In the genomic region with DNA sequence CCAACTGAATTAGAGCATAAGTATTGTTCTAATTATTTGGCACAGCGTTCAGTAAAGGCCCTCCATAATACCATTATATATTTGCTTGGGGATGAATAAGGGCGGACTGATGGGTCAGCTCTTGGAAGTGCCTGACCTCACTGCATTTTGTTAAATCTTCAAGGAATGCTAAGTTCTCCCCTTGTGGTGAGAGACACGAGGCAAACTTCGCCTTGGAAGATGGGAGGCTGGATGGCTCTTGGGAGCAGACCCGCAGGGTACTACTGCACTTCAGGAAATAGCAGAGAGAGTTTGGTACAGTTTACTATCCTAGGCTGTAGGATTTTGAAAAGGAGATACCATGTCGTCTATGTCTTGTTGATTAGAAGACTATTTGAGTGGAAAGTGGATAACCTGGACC, we compare ENCODE assay signal across 12 cellular contexts.
DNase-seq lines count a peak whose midpoint lies in the region; ATAC-seq and TF ChIP-seq lines count a peak whose summit lies in the region.
"Had no signal": no experiment of that assay in that cellular context is flagged by ENCODE, and none has a peak within 500 bp of the region (broad histone marks: within the 10 kb centered on the region; RNA-seq: fewer than 3 reads in every experiment).

No MANE protein-coding gene starts in this region.

- H3K4me3 ChIP-seq in DOHH2 (ENCODE audit: low read length) = peak overlapping the region; percentile 97; the same call in 1 of the 2 replicates
- H3K4me3 ChIP-seq in Karpas-422 (ENCODE audit: low read length) = peak overlapping the region; percentile 92
- H3K4me3 ChIP-seq in esophagus muscularis mucosa = no peak overlapping the region
- no peak overlapping the region for H3K4me3 ChIP-seq in MM.1S (ENCODE audit: low read length)

- H3K27me3 ChIP-seq in DOHH2 (ENCODE audit: control insufficient read depth, low read length) (no peaks in the 10 kb centered on the region), Karpas-422 (ENCODE audit: low read length) (no peaks in the 10 kb centered on the region), esophagus muscularis mucosa (no peaks in the 10 kb centered on the region), MM.1S (replicated peaks; ENCODE audit: insufficient read depth, low read length) (no peaks in the 10 kb centered on the region)
- H3K27me3 ChIP-seq: testis had no signal

- intact Hi-C loops in natural killer cell (cut with micrococcal nuclease) = loop anchor here (5.0 kb wide), 1 partner anchor 256 kb away; the partner anchor contains the start of gene EFCAB13
- intact Hi-C loops in esophagus muscularis mucosa (cut with DNase I) = no loop called here

- DNase-seq in Karpas-422 = no peak
- peak; percentile 18 for DNase-seq in cerebellar cortex (ENCODE audit: low spot score)
- no peak for DNase-seq in natural killer cell
- no peak for DNase-seq in esophagus muscularis mucosa (ENCODE audit: extremely low spot score)
- no peak for DNase-seq in NCI-H446 (lab: John Stamatoyannopoulos, UW)
- no peak for DNase-seq in MM.1S
- DNase-seq: activated CD4-positive, alpha-beta T cell treated with anti-CD3 and anti-CD28 coated beads for 4 hours; NCI-H2029; stimulated activated CD4-positive, alpha-beta T cell treated with anti-CD3 and anti-CD28 coated beads, Interleukin-1b, Interleukin-23, amount 100 ng/mL, for 48 hours; testis had no signal

- H4K20me1 ChIP-seq in DOHH2 (ENCODE audit: control insufficient read depth, insufficient read depth, low read depth, low read length) = no peaks in the 10 kb centered on the region
- no peaks in the 10 kb centered on the region for H4K20me1 ChIP-seq in Karpas-422 (ENCODE audit: insufficient read depth, low read depth, low read length)
- no peaks in the 10 kb centered on the region for H4K20me1 ChIP-seq in MM.1S (ENCODE audit: insufficient read depth, low read length)

- H3K9ac ChIP-seq in Karpas-422 (ENCODE audit: low read length) (no peak overlapping the region), MM.1S (ENCODE audit: low read length) (no peak overlapping the region)

- H3K9me2 ChIP-seq in DOHH2 (replicated peaks; ENCODE audit: control insufficient read depth, low read length) (no peaks in the 10 kb centered on the region), Karpas-422 (replicated peaks; ENCODE audit: insufficient read depth, low read length) (no peaks in the 10 kb centered on the region), MM.1S (replicated peaks; ENCODE audit: insufficient read depth, low read length) (no peaks in the 10 kb centered on the region)

- H3K4me1 Mint-ChIP-seq in natural killer cell = peaks cover 24 to 30% of the 10 kb centered on the region in 2 donors

- H3K27ac Mint-ChIP-seq in natural killer cell = peak overlapping the region; percentile 91 to 99

- ATAC-seq in natural killer cell (no peak), HG03108 (IDR thresholded peaks at IDR 0.05; ENCODE audit: unreplicated experiment) (no peak)

- peaks cover 10% of the 10 kb centered on the region; the same call in 1 of the 2 replicates for H3K79me2 ChIP-seq in DOHH2 (ENCODE audit: control insufficient read depth, low read length)
- peaks cover 24% of the 10 kb centered on the region for H3K79me2 ChIP-seq in Karpas-422 (ENCODE audit: low read length)
- H3K79me2 ChIP-seq in MM.1S (ENCODE audit: low read length) = 0 out of 2 replicates have a peak, but pooled peaks cover 3% of the 10 kb centered on the region

- H3K36me3 ChIP-seq in DOHH2 (ENCODE audit: control insufficient read depth, low read length) (peaks cover 18% of the 10 kb centered on the region), Karpas-422 (ENCODE audit: insufficient read depth, low read length) (peaks cover 15% of the 10 kb centered on the region), esophagus muscularis mucosa (peaks cover 0 to 10% (median 5%) of the 10 kb centered on the region in 4 donors), MM.1S (replicated peaks; ENCODE audit: insufficient read depth, low read length) (no peaks in the 10 kb centered on the region)

- TF ChIP-seq EP300 in esophagus muscularis mucosa (IDR thresholded peaks at IDR 0.05) = no peak

- H3F3A ChIP-seq in DOHH2 (ENCODE audit: control insufficient read depth, insufficient read depth) (peaks cover 16% of the 10 kb centered on the region), MM.1S (ENCODE audit: insufficient read depth, low read length) (no peaks in the 10 kb centered on the region; the same call in 1 of the 2 replicates)

- H3K9me3 ChIP-seq in DOHH2 (ENCODE audit: control insufficient read depth, insufficient read depth, low read length) = no peaks in the 10 kb centered on the region
- no peaks in the 10 kb centered on the region for H3K9me3 ChIP-seq in Karpas-422 (ENCODE audit: low read length)
- H3K9me3 ChIP-seq in esophagus muscularis mucosa = no peaks in the 10 kb centered on the region
- no peaks in the 10 kb centered on the region for H3K9me3 ChIP-seq in MM.1S (replicated peaks; ENCODE audit: insufficient read depth, low read length)
- H3K9me3 ChIP-seq: testis had no signal

- H3K4me1 ChIP-seq in DOHH2 (ENCODE audit: control insufficient read depth, low read length) = peaks cover 25% of the 10 kb centered on the region
- peaks cover 20% of the 10 kb centered on the region for H3K4me1 ChIP-seq in Karpas-422 (ENCODE audit: low read length)
- H3K4me1 ChIP-seq in esophagus muscularis mucosa = peaks cover 11 to 16% (median 13%) of the 10 kb centered on the region in 4 donors
- no peaks in the 10 kb centered on the region for H3K4me1 ChIP-seq in MM.1S (ENCODE audit: low read length)

- H2AFZ ChIP-seq in Karpas-422 (ENCODE audit: low read length) (no peak overlapping the region), MM.1S (ENCODE audit: low read length) (no peak overlapping the region)

- H3K27me3 Mint-ChIP-seq in natural killer cell (ENCODE audit: low read depth in 2 of 2) = no peaks in the 10 kb centered on the region

- no peak for TF ChIP-seq POLR2A in esophagus muscularis mucosa (IDR thresholded peaks at IDR 0.05; ENCODE audit: low read depth)

- H3K27ac ChIP-seq in DOHH2 (ENCODE audit: low read depth, low read length) = no peak overlapping the region
- H3K27ac ChIP-seq in Karpas-422 (ENCODE audit: low read length) = no peak overlapping the region
- no peak overlapping the region for H3K27ac ChIP-seq in esophagus muscularis mucosa (replicated peaks in 1 of 4)
- H3K27ac ChIP-seq in MM.1S (ENCODE audit: low read length) = no peak overlapping the region

- no peak for TF ChIP-seq CTCF in DOHH2 (IDR thresholded peaks at IDR 0.05; ENCODE audit: low read depth, low read length, poor library complexity, severe bottlenecking)
- no peak for TF ChIP-seq CTCF in natural killer cell (IDR thresholded peaks at IDR 0.05)
- no peak for TF ChIP-seq CTCF in esophagus muscularis mucosa (IDR thresholded peaks at IDR 0.05)
- TF ChIP-seq CTCF in MM.1S (IDR thresholded peaks at IDR 0.05; ENCODE audit: low read length) = no peak

- H3K4me3 Mint-ChIP-seq in natural killer cell = peak overlapping the region; percentile 93

- 61% methylated on average over 6 of the region's 6 CpGs for WGBS in esophagus muscularis mucosa

- no peaks in the 10 kb centered on the region for H3K9me3 Mint-ChIP-seq in natural killer cell

- H3K4me2 ChIP-seq in DOHH2 (ENCODE audit: low read length) (peak overlapping the region; percentile 79; the same call in 1 of the 2 replicates), Karpas-422 (ENCODE audit: low read depth, low read length, poor library complexity, severe bottlenecking) (peak overlapping the region; percentile 95), MM.1S (ENCODE audit: low read depth, low read length) (no peak overlapping the region)

- no peaks in the 10 kb centered on the region for H3K36me3 Mint-ChIP-seq in natural killer cell

Comparison
In these comparisons a context has a peak if more than half of its experiments do, and no peak if none do; other contexts are left out.
1. H3K4me3 ChIP-seq: peak in DOHH2 (single experiment) and Karpas-422 (single experiment); none in esophagus muscularis mucosa (0 of 4) and MM.1S (single experiment).